In genomic region chr1:176559474-176560390, GRCh38 we compare ENCODE assay signal across 1 cellular context.
TF ChIP-seq lines count a peak whose summit lies in the region.

No MANE protein-coding gene starts in this region.

TF ChIP-seq in GM23338, 12 proteins besides CTCF, POLR2A, EP300 and RAD21 (continued from another document):
- TF ChIP-seq EZH2phosphoT487 (IDR thresholded peaks at IDR 0.05; ENCODE audit: unreplicated experiment) (no peak), ETS1 (IDR thresholded peaks at IDR 0.05) (no peak), STAT1 (IDR thresholded peaks at IDR 0.05; ENCODE audit: unreplicated experiment) (no peak)
